In the genomic region with DNA sequence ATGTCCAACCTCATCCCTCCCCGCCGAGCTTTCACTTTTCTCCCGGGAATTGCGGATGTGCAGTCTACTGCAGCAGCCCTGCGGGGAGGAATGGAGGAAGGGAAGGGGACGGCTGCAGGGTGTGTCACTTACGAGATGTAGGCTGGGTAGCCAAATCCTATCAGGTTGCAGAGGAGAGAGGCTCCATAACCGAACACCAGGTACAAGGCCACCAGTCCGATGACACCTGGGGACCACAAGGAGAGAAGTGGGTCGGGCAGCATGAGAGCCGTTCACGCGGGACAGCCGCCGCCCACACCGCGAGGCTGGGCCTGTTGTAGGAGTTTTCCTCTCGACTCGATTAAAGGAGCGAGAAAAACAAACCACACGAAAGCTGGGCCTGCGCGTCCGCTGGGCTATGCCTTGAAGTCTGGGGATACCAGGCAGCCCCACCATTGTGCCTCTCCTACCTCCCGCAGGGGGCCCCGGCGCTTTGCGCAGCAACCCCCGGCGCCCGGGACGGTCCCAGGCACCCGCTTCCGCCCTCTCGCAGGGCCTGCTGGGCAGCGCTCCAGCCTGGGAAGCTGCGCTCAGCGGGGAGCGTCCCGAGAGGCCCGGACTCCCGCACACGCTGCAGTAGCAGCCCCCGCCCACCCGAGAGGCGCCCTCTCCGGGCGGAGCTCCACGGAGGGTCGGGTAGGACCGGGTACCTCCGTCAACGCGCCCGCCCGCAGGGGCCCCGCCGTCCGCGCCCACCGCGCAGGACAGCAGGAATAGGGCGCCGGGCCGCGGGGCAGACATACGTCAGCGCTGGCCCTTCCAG, we compare ENCODE assay signal across 8 cellular contexts. TPM values are rescaled to one million over a fixed set of nuclear protein-coding genes. Genes with fewer than 3 reads are reported as not detected.
A peak's percentile ranks its signal among the peaks of the same experiment; 100 is the strongest.
DNase-seq lines count a peak whose midpoint lies in the region; ATAC-seq and TF ChIP-seq lines count a peak whose summit lies in the region.

No MANE protein-coding gene starts in this region.

- H3K36me3 Mint-ChIP-seq in activated CD4-positive, alpha-beta memory T cell treated with anti-CD3 and anti-CD28 coated beads, Interleukin-2, amount 10 ng/mL, durations not matched to agents 7 days and 5 days (ENCODE audit: low read depth): peaks cover 49% of the 10 kb centered on the region

- H3K27me3 Mint-ChIP-seq in activated CD4-positive, alpha-beta memory T cell treated with anti-CD3 and anti-CD28 coated beads, Interleukin-2, amount 10 ng/mL, durations not matched to agents 7 days and 5 days: no peaks in the 10 kb centered on the region

- H3K4me3 ChIP-seq in ectodermal cell (ENCODE audit: insufficient read depth, low read depth, low read length) (peak overlapping the region; percentile 92), lower lobe of right lung (peak overlapping the region; percentile 96)

- 0 to 1% methylated on average over 68 of the region's 68 CpGs for WGBS in ectodermal cell, 2 experiments

- peak; percentile 72 for DNase-seq in AG08395 (ENCODE audit: low spot score)
- DNase-seq in NCI-H460 (ENCODE audit: extremely low read depth, low read depth): peak; percentile 52
- DNase-seq in activated CD4-positive, alpha-beta memory T cell treated with anti-CD3 and anti-CD28 coated beads, Interleukin-2, amount 10 ng/mL, durations not matched to agents 7 days and 5 days: peak; percentile 54
- peak; percentile 76 for DNase-seq in lower lobe of right lung
- DNase-seq in stimulated activated CD4-positive, alpha-beta T cell treated with anti-CD3 and anti-CD28 coated beads, TNF-alpha, amount 100 ng/mL, for 24 hours (ENCODE audit: low read depth in 3 of 3): peak; percentile 19 to 57 (median 31)

- CTCF ChIA-PET in activated CD4-positive, alpha-beta memory T cell treated with anti-CD3 and anti-CD28 coated beads, Interleukin-2, amount 10 ng/mL, durations not matched to agents 7 days and 5 days (lab: Charles Lee): interaction anchor here (0.7 to 4.5 kb wide), 20 partner anchors 10 to 141 kb away, joined by 3 to 26 read pairs (median 4); partner anchors contain the start of gene DCP2

- ATAC-seq in GM18861 (IDR thresholded peaks at IDR 0.05; ENCODE audit: unreplicated experiment) (peak; percentile 24), HG03097 (IDR thresholded peaks at IDR 0.05; ENCODE audit: low FRiP score, unreplicated experiment) (peak; percentile 19), lower lobe of right lung (peak; percentile 88 to 91)

- peak overlapping the region; percentile 92 for H3K4me3 Mint-ChIP-seq in activated CD4-positive, alpha-beta memory T cell treated with anti-CD3 and anti-CD28 coated beads, Interleukin-2, amount 10 ng/mL, durations not matched to agents 7 days and 5 days

- no peaks in the 10 kb centered on the region for H3K36me3 ChIP-seq in ectodermal cell (ENCODE audit: control insufficient read depth, insufficient read depth, low read length)
- peaks cover 40% of the 10 kb centered on the region for H3K36me3 ChIP-seq in lower lobe of right lung

- intact Hi-C loops in lower lobe of right lung (cut with DNase I): no loop called here

- TF ChIP-seq CTCF in lower lobe of right lung (IDR thresholded peaks at IDR 0.05): peak; percentile 21

- peak overlapping the region; percentile 88 for H3K27ac ChIP-seq in ectodermal cell (ENCODE audit: insufficient read depth, low read depth, low read length, poor library complexity, severe bottlenecking)
- peak overlapping the region; percentile 99 for H3K27ac ChIP-seq in lower lobe of right lung

- H3K9me3 Mint-ChIP-seq in activated CD4-positive, alpha-beta memory T cell treated with anti-CD3 and anti-CD28 coated beads, Interleukin-2, amount 10 ng/mL, durations not matched to agents 7 days and 5 days: no peaks in the 10 kb centered on the region

- H3K27me3 ChIP-seq in ectodermal cell (ENCODE audit: control insufficient read depth, insufficient read depth, low read length, poor library complexity, severe bottlenecking) (peaks cover 12% of the 10 kb centered on the region), lower lobe of right lung (ENCODE audit: low read depth) (no peaks in the 10 kb centered on the region)

- H3K27ac Mint-ChIP-seq in activated CD4-positive, alpha-beta memory T cell treated with anti-CD3 and anti-CD28 coated beads, Interleukin-2, amount 10 ng/mL, durations not matched to agents 7 days and 5 days: peak overlapping the region; percentile 66

- peaks cover 70% of the 10 kb centered on the region for H3K4me1 Mint-ChIP-seq in activated CD4-positive, alpha-beta memory T cell treated with anti-CD3 and anti-CD28 coated beads, Interleukin-2, amount 10 ng/mL, durations not matched to agents 7 days and 5 days

- POLR2A ChIA-PET in activated CD4-positive, alpha-beta memory T cell treated with anti-CD3 and anti-CD28 coated beads, Interleukin-2, amount 10 ng/mL, durations not matched to agents 7 days and 5 days (lab: Charles Lee): interaction anchor here (0.6 to 8.8 kb wide), 23 partner anchors 9 to 215 kb away, joined by 3 to 94 read pairs (median 5); partner anchors contain the start of genes DCP2 and SRP19

- H3K9me3 ChIP-seq in ectodermal cell (ENCODE audit: control insufficient read depth, low read length) (no peaks in the 10 kb centered on the region), lower lobe of right lung (no peaks in the 10 kb centered on the region)

- H3K4me1 ChIP-seq in ectodermal cell (ENCODE audit: control insufficient read depth, insufficient read depth, low read length) (no peaks in the 10 kb centered on the region), lower lobe of right lung (peaks cover 56% of the 10 kb centered on the region)

RNA-seq across cellular contexts. Expression of gene REEP5, which starts 0.8 kb away (rescaled TPM):
- total RNA-seq in NCI-H460 (2014; rRNA removed; shearing (Covaris generic)): 58.2 and 61.3 TPM in 2 replicates
- polyA plus RNA-seq in NCI-H460 (2014; cell fraction: nucleus; rRNA removed): 24.4 and 30.2 TPM in 2 replicates
- 10 to 100 TPM; 95.0 to 96.3 TPM for total RNA-seq in activated CD4-positive, alpha-beta memory T cell treated with anti-CD3 and anti-CD28 coated beads, Interleukin-2, amount 10 ng/mL, durations not matched to agents 7 days and 5 days
- polyA plus RNA-seq in ectodermal cell (2013, experiment 1 of 4): 30.4 TPM
- 31.1 TPM for polyA plus RNA-seq in ectodermal cell (2013, experiment 2 of 4)
- polyA plus RNA-seq in ectodermal cell (2013, experiment 3 of 4): 29.0 TPM
- polyA plus RNA-seq in ectodermal cell (2013, experiment 4 of 4): 29.0 TPM
- total RNA-seq in lower lobe of right lung: 96.4 TPM

RNA-seq across cellular contexts. Expression of gene DCP2, which starts 55.4 kb away (rescaled TPM):
- total RNA-seq in NCI-H460 (2014; rRNA removed; shearing (Covaris generic)): 36.6 and 45.1 TPM in 2 replicates
- polyA plus RNA-seq in NCI-H460 (2014; cell fraction: nucleus; rRNA removed): 22.0 and 32.9 TPM in 2 replicates
- total RNA-seq in activated CD4-positive, alpha-beta memory T cell treated with anti-CD3 and anti-CD28 coated beads, Interleukin-2, amount 10 ng/mL, durations not matched to agents 7 days and 5 days: 100 to 1,000 TPM; 135 to 138 TPM
- polyA plus RNA-seq in ectodermal cell (2013, experiment 1 of 4): 66.9 TPM
- 65.5 TPM for polyA plus RNA-seq in ectodermal cell (2013, experiment 2 of 4)
- 32.2 TPM for polyA plus RNA-seq in ectodermal cell (2013, experiment 3 of 4)
- 44.1 TPM for polyA plus RNA-seq in ectodermal cell (2013, experiment 4 of 4)
- total RNA-seq in lower lobe of right lung: 77.8 TPM

Comparison
In these comparisons a context has a peak if more than half of its experiments do, and no peak if none do; other contexts are left out.
1. Peak in every context shown above with its lines: DNase-seq, ATAC-seq, H3K4me3 ChIP-seq and H3K27ac ChIP-seq.
2. ATAC-seq: peak in every context shown above with its lines; median percentile 90 in lower lobe of right lung; 24 in GM18861; 19 in HG03097.